ENCODE assay signal across 1 cellular context in the genomic region with DNA sequence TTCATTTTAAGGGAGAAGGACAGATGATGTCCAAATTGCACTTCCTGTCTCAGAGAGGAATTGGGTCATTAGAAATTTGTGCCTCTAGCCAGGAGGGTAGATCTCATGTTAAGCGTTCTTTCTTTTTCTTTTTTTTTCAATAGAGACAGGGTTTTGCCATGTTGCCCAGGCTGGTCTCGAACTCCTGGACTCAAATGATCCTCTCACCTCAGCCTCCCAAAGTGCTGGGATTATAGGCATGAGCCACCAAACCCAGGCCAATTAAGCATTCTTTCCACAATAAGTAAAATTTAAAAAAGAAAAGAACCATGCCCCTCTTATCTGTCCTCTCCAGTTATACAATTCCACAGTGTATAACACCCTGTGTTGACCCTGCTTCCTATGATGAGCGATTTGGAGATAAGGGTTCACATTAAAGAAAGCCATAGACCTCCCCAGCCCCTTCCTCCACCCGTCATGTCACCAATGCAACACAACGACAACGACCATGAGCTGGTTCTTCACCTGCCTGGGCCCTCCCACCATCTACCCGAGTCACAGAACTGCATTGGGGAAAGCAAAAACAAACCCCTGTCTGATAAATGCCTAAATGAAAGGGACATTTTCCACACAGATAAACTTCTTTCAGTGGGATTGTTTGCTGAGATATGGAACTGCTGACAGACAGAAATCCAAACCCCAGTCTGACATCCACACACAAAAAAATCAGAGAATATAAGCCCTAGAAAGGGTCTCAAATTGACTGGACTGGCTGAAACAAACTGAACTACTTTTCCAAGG.
TF ChIP-seq lines count a peak whose summit lies in the region.

No MANE protein-coding gene starts in this region.

TF ChIP-seq in K562, 482 proteins besides CTCF, POLR2A, EP300 and RAD21 (continued from another document and continues in another):
- TF ChIP-seq, protein P1, sequence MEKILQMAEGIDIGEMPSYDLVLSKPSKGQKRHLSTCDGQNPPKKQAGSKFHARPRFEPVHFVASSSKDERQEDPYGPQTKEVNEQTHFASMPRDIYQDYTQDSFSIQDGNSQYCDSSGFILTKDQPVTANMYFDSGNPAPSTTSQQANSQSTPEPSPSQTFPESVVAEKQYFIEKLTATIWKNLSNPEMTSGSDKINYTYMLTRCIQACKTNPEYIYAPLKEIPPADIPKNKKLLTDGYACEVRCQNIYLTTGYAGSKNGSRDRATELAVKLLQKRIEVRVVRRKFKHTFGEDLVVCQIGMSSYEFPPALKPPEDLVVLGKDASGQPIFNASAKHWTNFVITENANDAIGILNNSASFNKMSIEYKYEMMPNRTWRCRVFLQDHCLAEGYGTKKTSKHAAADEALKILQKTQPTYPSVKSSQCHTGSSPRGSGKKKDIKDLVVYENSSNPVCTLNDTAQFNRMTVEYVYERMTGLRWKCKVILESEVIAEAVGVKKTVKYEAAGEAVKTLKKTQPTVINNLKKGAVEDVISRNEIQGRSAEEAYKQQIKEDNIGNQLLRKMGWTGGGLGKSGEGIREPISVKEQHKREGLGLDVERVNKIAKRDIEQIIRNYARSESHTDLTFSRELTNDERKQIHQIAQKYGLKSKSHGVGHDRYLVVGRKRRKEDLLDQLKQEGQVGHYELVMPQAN (IDR thresholded peaks at IDR 0.05; ENCODE audit: borderline replicate concordance) = no peak
- peak; percentile 68 for TF ChIP-seq TAL1 (IDR thresholded peaks at IDR 0.05)
- TF ChIP-seq BHLHE40 (IDR thresholded peaks at IDR 0.05; ENCODE audit: low read length) = no peak
- no peak for TF ChIP-seq PURB (CRISPR knock-in tag; IDR thresholded peaks at IDR 0.05; ENCODE audit: low read depth)
- TF ChIP-seq, protein P2, sequence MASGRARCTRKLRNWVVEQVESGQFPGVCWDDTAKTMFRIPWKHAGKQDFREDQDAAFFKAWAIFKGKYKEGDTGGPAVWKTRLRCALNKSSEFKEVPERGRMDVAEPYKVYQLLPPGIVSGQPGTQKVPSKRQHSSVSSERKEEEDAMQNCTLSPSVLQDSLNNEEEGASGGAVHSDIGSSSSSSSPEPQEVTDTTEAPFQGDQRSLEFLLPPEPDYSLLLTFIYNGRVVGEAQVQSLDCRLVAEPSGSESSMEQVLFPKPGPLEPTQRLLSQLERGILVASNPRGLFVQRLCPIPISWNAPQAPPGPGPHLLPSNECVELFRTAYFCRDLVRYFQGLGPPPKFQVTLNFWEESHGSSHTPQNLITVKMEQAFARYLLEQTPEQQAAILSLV (tag; IDR thresholded peaks at IDR 0.05) = no peak
- no peak for TF ChIP-seq ASH1L (IDR thresholded peaks at IDR 0.05; ENCODE audit: borderline replicate concordance, low read depth, partially characterized antibody)
- TF ChIP-seq, protein P3, sequence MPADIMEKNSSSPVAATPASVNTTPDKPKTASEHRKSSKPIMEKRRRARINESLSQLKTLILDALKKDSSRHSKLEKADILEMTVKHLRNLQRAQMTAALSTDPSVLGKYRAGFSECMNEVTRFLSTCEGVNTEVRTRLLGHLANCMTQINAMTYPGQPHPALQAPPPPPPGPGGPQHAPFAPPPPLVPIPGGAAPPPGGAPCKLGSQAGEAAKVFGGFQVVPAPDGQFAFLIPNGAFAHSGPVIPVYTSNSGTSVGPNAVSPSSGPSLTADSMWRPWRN (IDR thresholded peaks at IDR 0.05; ENCODE audit: low read depth) = no peak
- TF ChIP-seq NFRKB (IDR thresholded peaks at IDR 0.05; ENCODE audit: low read depth) = no peak
- TF ChIP-seq FOS (IDR thresholded peaks at IDR 0.05; ENCODE audit: extremely low read depth, insufficient read length) = no peak
- TF ChIP-seq, protein P4, sequence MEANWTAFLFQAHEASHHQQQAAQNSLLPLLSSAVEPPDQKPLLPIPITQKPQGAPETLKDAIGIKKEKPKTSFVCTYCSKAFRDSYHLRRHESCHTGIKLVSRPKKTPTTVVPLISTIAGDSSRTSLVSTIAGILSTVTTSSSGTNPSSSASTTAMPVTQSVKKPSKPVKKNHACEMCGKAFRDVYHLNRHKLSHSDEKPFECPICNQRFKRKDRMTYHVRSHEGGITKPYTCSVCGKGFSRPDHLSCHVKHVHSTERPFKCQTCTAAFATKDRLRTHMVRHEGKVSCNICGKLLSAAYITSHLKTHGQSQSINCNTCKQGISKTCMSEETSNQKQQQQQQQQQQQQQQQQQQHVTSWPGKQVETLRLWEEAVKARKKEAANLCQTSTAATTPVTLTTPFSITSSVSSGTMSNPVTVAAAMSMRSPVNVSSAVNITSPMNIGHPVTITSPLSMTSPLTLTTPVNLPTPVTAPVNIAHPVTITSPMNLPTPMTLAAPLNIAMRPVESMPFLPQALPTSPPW (CRISPR knock-in tag; IDR thresholded peaks at IDR 0.05) = no peak
- no peak for TF ChIP-seq ZNF785 (CRISPR knock-in tag; IDR thresholded peaks at IDR 0.05)
- TF ChIP-seq MAZ (CRISPR knock-in tag; conservative IDR thresholded peaks at IDR 0.05 in 1 of 2, IDR thresholded peaks at IDR 0.05 in 1 of 2) = no peak
- no peak for TF ChIP-seq EWSR1 (IDR thresholded peaks at IDR 0.05; ENCODE audit: borderline replicate concordance, low read depth, partially characterized antibody)
- TF ChIP-seq ZNF57 (CRISPR knock-in tag; IDR thresholded peaks at IDR 0.05) = no peak
- peak; percentile 56; the same call in 1 of the 2 replicates for TF ChIP-seq SOX6 (IDR thresholded peaks at IDR 0.05)
- TF ChIP-seq, protein P5, sequence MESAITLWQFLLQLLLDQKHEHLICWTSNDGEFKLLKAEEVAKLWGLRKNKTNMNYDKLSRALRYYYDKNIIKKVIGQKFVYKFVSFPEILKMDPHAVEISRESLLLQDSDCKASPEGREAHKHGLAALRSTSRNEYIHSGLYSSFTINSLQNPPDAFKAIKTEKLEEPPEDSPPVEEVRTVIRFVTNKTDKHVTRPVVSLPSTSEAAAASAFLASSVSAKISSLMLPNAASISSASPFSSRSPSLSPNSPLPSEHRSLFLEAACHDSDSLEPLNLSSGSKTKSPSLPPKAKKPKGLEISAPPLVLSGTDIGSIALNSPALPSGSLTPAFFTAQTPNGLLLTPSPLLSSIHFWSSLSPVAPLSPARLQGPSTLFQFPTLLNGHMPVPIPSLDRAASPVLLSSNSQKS (CRISPR knock-in tag; IDR thresholded peaks at IDR 0.05) = no peak
- TF ChIP-seq POLR3G (IDR thresholded peaks at IDR 0.05; ENCODE audit: extremely low read depth, insufficient read length, insufficient replicate concordance) = no peak
- no peak for TF ChIP-seq BACH1 (tag; IDR thresholded peaks at IDR 0.05)
- TF ChIP-seq SRSF3 (IDR thresholded peaks at IDR 0.05; ENCODE audit: insufficient read depth, low read length) = no peak
- TF ChIP-seq CEBPB (tag; IDR thresholded peaks at IDR 0.05) = no peak
- no peak for TF ChIP-seq DIDO1 (tag; IDR thresholded peaks at IDR 0.05; ENCODE audit: low read depth)
- TF ChIP-seq NFATC3 (IDR thresholded peaks at IDR 0.05) = no peak
- TF ChIP-seq FOXP1 (CRISPR knock-in tag; IDR thresholded peaks at IDR 0.05) = no peak
- TF ChIP-seq ZNF24 (IDR thresholded peaks at IDR 0.05) = no peak
- TF ChIP-seq HDAC2 (IDR thresholded peaks at IDR 0.05) = 0 out of 2 replicates have a peak, but pooled peaks have one; percentile 36
- TF ChIP-seq TEAD2 (tag; IDR thresholded peaks at IDR 0.05) = no peak
- peak; percentile 75 for TF ChIP-seq GATA2 (CRISPR knock-in tag; IDR thresholded peaks at IDR 0.05)
- TF ChIP-seq XRCC4 (IDR thresholded peaks at IDR 0.05; ENCODE audit: extremely low read depth, insufficient read depth, insufficient read length) = no peak
- TF ChIP-seq, protein P6, sequence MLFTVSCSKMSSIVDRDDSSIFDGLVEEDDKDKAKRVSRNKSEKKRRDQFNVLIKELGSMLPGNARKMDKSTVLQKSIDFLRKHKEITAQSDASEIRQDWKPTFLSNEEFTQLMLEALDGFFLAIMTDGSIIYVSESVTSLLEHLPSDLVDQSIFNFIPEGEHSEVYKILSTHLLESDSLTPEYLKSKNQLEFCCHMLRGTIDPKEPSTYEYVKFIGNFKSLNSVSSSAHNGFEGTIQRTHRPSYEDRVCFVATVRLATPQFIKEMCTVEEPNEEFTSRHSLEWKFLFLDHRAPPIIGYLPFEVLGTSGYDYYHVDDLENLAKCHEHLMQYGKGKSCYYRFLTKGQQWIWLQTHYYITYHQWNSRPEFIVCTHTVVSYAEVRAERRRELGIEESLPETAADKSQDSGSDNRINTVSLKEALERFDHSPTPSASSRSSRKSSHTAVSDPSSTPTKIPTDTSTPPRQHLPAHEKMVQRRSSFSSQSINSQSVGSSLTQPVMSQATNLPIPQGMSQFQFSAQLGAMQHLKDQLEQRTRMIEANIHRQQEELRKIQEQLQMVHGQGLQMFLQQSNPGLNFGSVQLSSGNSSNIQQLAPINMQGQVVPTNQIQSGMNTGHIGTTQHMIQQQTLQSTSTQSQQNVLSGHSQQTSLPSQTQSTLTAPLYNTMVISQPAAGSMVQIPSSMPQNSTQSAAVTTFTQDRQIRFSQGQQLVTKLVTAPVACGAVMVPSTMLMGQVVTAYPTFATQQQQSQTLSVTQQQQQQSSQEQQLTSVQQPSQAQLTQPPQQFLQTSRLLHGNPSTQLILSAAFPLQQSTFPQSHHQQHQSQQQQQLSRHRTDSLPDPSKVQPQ (CRISPR knock-in tag; IDR thresholded peaks at IDR 0.05; ENCODE audit: borderline replicate concordance) = no peak
- TF ChIP-seq ZNF41 (CRISPR knock-in tag; conservative IDR thresholded peaks at IDR 0.05) = no peak
- no peak for TF ChIP-seq KLF13 (tag; IDR thresholded peaks at IDR 0.05; ENCODE audit: borderline replicate concordance, low read depth)
- TF ChIP-seq, protein P7, sequence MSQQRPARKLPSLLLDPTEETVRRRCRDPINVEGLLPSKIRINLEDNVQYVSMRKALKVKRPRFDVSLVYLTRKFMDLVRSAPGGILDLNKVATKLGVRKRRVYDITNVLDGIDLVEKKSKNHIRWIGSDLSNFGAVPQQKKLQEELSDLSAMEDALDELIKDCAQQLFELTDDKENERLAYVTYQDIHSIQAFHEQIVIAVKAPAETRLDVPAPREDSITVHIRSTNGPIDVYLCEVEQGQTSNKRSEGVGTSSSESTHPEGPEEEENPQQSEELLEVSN (IDR thresholded peaks at IDR 0.05; ENCODE audit: borderline replicate concordance in 1 of 2, extremely low read depth in 1 of 2, insufficient read depth in 1 of 2, insufficient read length in 1 of 2, low read depth in 1 of 2, low read length in 1 of 2, poor library complexity in 1 of 2, severe bottlenecking in 1 of 2) = no peak
- TF ChIP-seq ZNF830 (CRISPR knock-in tag; IDR thresholded peaks at IDR 0.05) = no peak
- TF ChIP-seq STAG1 (CRISPR knock-in tag; IDR thresholded peaks at IDR 0.05; ENCODE audit: borderline replicate concordance) = no peak
- TF ChIP-seq ZSCAN29 (IDR thresholded peaks at IDR 0.05) = no peak
- TF ChIP-seq, protein P8, sequence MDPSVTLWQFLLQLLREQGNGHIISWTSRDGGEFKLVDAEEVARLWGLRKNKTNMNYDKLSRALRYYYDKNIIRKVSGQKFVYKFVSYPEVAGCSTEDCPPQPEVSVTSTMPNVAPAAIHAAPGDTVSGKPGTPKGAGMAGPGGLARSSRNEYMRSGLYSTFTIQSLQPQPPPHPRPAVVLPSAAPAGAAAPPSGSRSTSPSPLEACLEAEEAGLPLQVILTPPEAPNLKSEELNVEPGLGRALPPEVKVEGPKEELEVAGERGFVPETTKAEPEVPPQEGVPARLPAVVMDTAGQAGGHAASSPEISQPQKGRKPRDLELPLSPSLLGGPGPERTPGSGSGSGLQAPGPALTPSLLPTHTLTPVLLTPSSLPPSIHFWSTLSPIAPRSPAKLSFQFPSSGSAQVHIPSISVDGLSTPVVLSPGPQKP (CRISPR knock-in tag; IDR thresholded peaks at IDR 0.05) = no peak
- TF ChIP-seq CBX2 (IDR thresholded peaks at IDR 0.05; ENCODE audit: insufficient read depth, low read length, poor library complexity, severe bottlenecking) = no peak
- TF ChIP-seq ZFX (CRISPR knock-in tag; IDR thresholded peaks at IDR 0.05) = no peak
- TF ChIP-seq DPF2 (IDR thresholded peaks at IDR 0.05) = peak; percentile 52; the same call in 1 of the 2 replicates
- no peak for TF ChIP-seq CSDE1 (IDR thresholded peaks at IDR 0.05)
- TF ChIP-seq ADNP (tag; IDR thresholded peaks at IDR 0.05) = peak; percentile 98
- TF ChIP-seq LCOR (CRISPR knock-in tag; IDR thresholded peaks at IDR 0.05) = no peak
- TF ChIP-seq C11orf30 (IDR thresholded peaks at IDR 0.05; ENCODE audit: low read depth) = peak; percentile 58
- TF ChIP-seq, protein P9, sequence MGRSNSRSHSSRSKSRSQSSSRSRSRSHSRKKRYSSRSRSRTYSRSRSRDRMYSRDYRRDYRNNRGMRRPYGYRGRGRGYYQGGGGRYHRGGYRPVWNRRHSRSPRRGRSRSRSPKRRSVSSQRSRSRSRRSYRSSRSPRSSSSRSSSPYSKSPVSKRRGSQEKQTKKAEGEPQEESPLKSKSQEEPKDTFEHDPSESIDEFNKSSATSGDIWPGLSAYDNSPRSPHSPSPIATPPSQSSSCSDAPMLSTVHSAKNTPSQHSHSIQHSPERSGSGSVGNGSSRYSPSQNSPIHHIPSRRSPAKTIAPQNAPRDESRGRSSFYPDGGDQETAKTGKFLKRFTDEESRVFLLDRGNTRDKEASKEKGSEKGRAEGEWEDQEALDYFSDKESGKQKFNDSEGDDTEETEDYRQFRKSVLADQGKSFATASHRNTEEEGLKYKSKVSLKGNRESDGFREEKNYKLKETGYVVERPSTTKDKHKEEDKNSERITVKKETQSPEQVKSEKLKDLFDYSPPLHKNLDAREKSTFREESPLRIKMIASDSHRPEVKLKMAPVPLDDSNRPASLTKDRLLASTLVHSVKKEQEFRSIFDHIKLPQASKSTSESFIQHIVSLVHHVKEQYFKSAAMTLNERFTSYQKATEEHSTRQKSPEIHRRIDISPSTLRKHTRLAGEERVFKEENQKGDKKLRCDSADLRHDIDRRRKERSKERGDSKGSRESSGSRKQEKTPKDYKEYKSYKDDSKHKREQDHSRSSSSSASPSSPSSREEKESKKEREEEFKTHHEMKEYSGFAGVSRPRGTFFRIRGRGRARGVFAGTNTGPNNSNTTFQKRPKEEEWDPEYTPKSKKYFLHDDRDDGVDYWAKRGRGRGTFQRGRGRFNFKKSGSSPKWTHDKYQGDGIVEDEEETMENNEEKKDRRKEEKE (IDR thresholded peaks at IDR 0.05; ENCODE audit: borderline replicate concordance in 1 of 2, control insufficient read depth in 1 of 2, low read depth in 2 of 2, low read length in 1 of 2) = no peak
- TF ChIP-seq, protein P10, sequence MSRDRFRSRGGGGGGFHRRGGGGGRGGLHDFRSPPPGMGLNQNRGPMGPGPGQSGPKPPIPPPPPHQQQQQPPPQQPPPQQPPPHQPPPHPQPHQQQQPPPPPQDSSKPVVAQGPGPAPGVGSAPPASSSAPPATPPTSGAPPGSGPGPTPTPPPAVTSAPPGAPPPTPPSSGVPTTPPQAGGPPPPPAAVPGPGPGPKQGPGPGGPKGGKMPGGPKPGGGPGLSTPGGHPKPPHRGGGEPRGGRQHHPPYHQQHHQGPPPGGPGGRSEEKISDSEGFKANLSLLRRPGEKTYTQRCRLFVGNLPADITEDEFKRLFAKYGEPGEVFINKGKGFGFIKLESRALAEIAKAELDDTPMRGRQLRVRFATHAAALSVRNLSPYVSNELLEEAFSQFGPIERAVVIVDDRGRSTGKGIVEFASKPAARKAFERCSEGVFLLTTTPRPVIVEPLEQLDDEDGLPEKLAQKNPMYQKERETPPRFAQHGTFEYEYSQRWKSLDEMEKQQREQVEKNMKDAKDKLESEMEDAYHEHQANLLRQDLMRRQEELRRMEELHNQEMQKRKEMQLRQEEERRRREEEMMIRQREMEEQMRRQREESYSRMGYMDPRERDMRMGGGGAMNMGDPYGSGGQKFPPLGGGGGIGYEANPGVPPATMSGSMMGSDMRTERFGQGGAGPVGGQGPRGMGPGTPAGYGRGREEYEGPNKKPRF (IDR thresholded peaks at IDR 0.05; ENCODE audit: low read depth, low read length) = no peak
- TF ChIP-seq ZNF347 (CRISPR knock-in tag; IDR thresholded peaks at IDR 0.05; ENCODE audit: low read depth) = no peak
- no peak for TF ChIP-seq KLF6 (CRISPR knock-in tag; IDR thresholded peaks at IDR 0.05; ENCODE audit: borderline replicate concordance)
